Comparison of ENCODE assay signal across 8 cellular contexts in the genomic region with DNA sequence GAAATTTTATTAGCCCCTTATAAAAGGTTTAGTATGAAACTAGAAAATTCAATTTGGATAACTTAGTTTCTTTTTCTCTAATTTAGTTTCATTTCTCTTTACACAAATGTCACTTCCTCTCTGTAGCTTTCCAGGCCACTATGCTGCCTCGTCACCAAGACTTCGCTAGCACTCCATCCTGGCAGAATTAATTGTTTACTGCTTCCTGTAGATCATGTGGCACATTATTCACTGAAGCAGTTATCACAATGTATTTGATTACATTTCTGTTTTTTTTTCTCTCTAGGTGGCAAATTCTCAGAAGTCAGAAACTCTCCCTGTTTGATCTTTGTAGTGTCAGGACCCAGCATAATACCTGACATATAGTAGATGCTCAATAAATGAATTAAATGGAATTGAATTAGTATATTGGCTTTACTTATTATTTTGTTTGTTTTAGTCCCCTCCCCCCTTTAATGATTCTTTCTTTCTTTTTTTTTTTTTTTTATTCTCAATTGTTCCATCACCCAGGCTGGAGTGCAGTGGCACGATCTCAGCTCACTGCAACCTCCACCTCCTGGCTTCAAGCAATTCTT. TPM values are rescaled to one million over a fixed set of nuclear protein-coding genes. Genes with fewer than 3 reads are reported as not detected.
A peak's percentile ranks its signal among the peaks of the same experiment; 100 is the strongest.
DNase-seq lines count a peak whose midpoint lies in the region; ATAC-seq and TF ChIP-seq lines count a peak whose summit lies in the region.

No MANE protein-coding gene starts in this region.

- H3K9me3 ChIP-seq in KOPT-K1 (ENCODE audit: insufficient read depth, low read length, poor library complexity, severe bottlenecking) (no peaks in the 10 kb centered on the region), gastroesophageal sphincter (no peaks in the 10 kb centered on the region)

- H3K4me3 ChIP-seq in gastroesophageal sphincter = no peak overlapping the region

- WGBS in gastroesophageal sphincter (ENCODE audit: low coverage in 1 of 2), 2 donors = 71 to 73% methylated on average over 2 to 3 of the region's 3 CpGs

- H3K27me3 ChIP-seq in gastroesophageal sphincter = no peaks in the 10 kb centered on the region

- no peak for TF ChIP-seq EP300 in gastroesophageal sphincter (IDR thresholded peaks at IDR 0.05)

- DNase-seq in GDM1 (lab: John Stamatoyannopoulos, UW) (peak; percentile 14), pons (ENCODE audit: low spot score) (peak; percentile 34), COR-L47 (lab: John Stamatoyannopoulos, UW) (no peak), HPDE6-E6E7 (ENCODE audit: extremely low spot score) (no peak)
- peak; percentile 21 for DNase-seq in activated T-cell treated with anti-CD3 and anti-CD28 coated beads, Interleukin-2, amount 50 U/mL, for 1 hour

- ATAC-seq in GM21423 (IDR thresholded peaks at IDR 0.05; ENCODE audit: unreplicated experiment) (peak; percentile 93), gastroesophageal sphincter (no peak)

- H3K4me1 ChIP-seq in gastroesophageal sphincter = no peaks in the 10 kb centered on the region

- TF ChIP-seq POLR2A in gastroesophageal sphincter (IDR thresholded peaks at IDR 0.05) = no peak

- no peaks in the 10 kb centered on the region for H3K36me3 ChIP-seq in KOPT-K1 (ENCODE audit: insufficient read depth, low read length)
- H3K36me3 ChIP-seq in gastroesophageal sphincter = no peaks in the 10 kb centered on the region

- H3K27ac ChIP-seq in KOPT-K1 (ENCODE audit: low read depth, low read length, poor library complexity, severe bottlenecking) (peak overlapping the region; percentile 66), gastroesophageal sphincter (peak overlapping the region in 1 of 4 donors; percentile 44)

- TF ChIP-seq CTCF in gastroesophageal sphincter (IDR thresholded peaks at IDR 0.05) = no peak

RNA-seq across cellular contexts. Expression of gene SAT1, which starts 9.3 kb away (rescaled TPM):
- total RNA-seq in gastroesophageal sphincter = 100 to 1,000 TPM; 167 to 405 (median 277) TPM

RNA-seq across cellular contexts. Expression of gene ACOT9, which starts 30.6 kb away (rescaled TPM):
- 10 to 100 TPM; 48.7 to 70.7 (median 57.7) TPM for total RNA-seq in gastroesophageal sphincter

Comparison
In these comparisons a context has a peak if more than half of its experiments do, and no peak if none do; other contexts are left out.
1. DNase-seq: peak in GDM1 (single experiment), activated T-cell treated with anti-CD3 and anti-CD28 coated beads, Interleukin-2, amount 50 U/mL, for 1 hour (single experiment) and pons (single experiment); none in COR-L47 (single experiment) and HPDE6-E6E7 (single experiment).